20 cellular contexts compared by ENCODE assay signal in genomic region chr2:69948963-69949645, GRCh38. TPM values are rescaled to one million over a fixed set of nuclear protein-coding genes. Genes with fewer than 3 reads are reported as not detected.
DNase-seq lines count a peak whose midpoint lies in the region; ATAC-seq, FAIRE-seq and TF ChIP-seq lines count a peak whose summit lies in the region.
"Had no signal": no experiment of that assay in that cellular context is flagged by ENCODE, and none has a peak within 500 bp of the region (broad histone marks: within the 10 kb centered on the region; RNA-seq: fewer than 3 reads in every experiment).

No MANE protein-coding gene starts in this region.

- H2BK120ac ChIP-seq in H1 (replicated peaks; ENCODE audit: low read depth, low read length): no peak overlapping the region

- no peak overlapping the region for H2BK15ac ChIP-seq in H1 (ENCODE audit: low read length)

- POLR2A ChIA-PET in H1 (lab: Charles Lee; ENCODE audit: partially characterized antibody): interaction anchor here (1.0 to 1.4 kb wide), 5 partner anchors 10 to 176 kb away, joined by 3 to 6 read pairs (median 4); no protein-coding TSS in a partner anchor

- H3K4me3 Mint-ChIP-seq in activated naive CD4-positive, alpha-beta T cell treated with anti-CD3 and anti-CD28 coated beads, Interleukin-2, amount 50 U/mL, for 24 hours: no peak overlapping the region
- no peak overlapping the region for H3K4me3 Mint-ChIP-seq in T-helper 17 cell

- no peak overlapping the region for H2AK5ac ChIP-seq in H1 (ENCODE audit: low read depth, low read length)

- no peak overlapping the region for H2BK20ac ChIP-seq in H1 (ENCODE audit: low read length)

- H3K36me3 ChIP-seq in H1 (ENCODE audit: control insufficient read depth in 2 of 4, insufficient read depth in 4 of 4, low read length in 3 of 4): no peaks in the 10 kb centered on the region
- peaks cover 8% of the 10 kb centered on the region for H3K36me3 ChIP-seq in neutrophil

- no peak for TF ChIP-seq EP300 in H1 (IDR thresholded peaks at IDR 0.05; ENCODE audit: borderline replicate concordance in 1 of 2, low read depth in 2 of 2, low read length in 2 of 2)

- H4K5ac ChIP-seq in H1 (ENCODE audit: insufficient read length, low read depth, low read length): no peak overlapping the region

- no peak for DNase-seq in activated naive CD4-positive, alpha-beta T cell treated with anti-CD3 and anti-CD28 coated beads, Interleukin-2, amount 50 U/mL, for 72 hours (ENCODE audit: low spot score in 2 of 2)
- no peak for DNase-seq in T-helper 17 cell
- DNase-seq in H1 (ENCODE audit: low read depth in 1 of 2, low spot score in 2 of 2): no peak
- no peak for DNase-seq in RPMI8226
- DNase-seq: DMS 273 treated with DMSO at 0.1 percent for 48 hours, GF-D8, MV-4-11, NCI-H1417 treated with DMSO at 0.1 percent for 48 hours, NCI-H1930, NCI-H2171, NCI-H446 treated with DMSO at 0.1 percent for 48 hours, NCI-H748 treated with DMSO at 0.1 percent for 48 hours, OCI-M1 had no signal

- no peak overlapping the region for H4K91ac ChIP-seq in H1 (replicated peaks; ENCODE audit: insufficient read length, low read length)

- CTCF ChIA-PET in H1 (lab: Charles Lee; ENCODE audit: partially characterized antibody): interaction anchor here (0.8 to 0.9 kb wide), 2 partner anchors 9 to 26 kb away, joined by 3 to 4 read pairs; no protein-coding TSS in a partner anchor

- no peaks in the 10 kb centered on the region for H3K27me3 Mint-ChIP-seq in activated naive CD4-positive, alpha-beta T cell treated with anti-CD3 and anti-CD28 coated beads, Interleukin-2, amount 50 U/mL, for 24 hours
- peaks cover 7% of the 10 kb centered on the region for H3K27me3 Mint-ChIP-seq in T-helper 17 cell

- TF ChIP-seq POLR2A in H1 (IDR thresholded peaks at IDR 0.05; ENCODE audit: control extremely low read depth in 1 of 2, low read depth in 2 of 2, low read length in 2 of 2): no peak

- H3K18ac ChIP-seq in H1 (ENCODE audit: extremely low read depth, low read length): no peak overlapping the region

- H2BK12ac ChIP-seq in H1 (ENCODE audit: low read depth, low read length): 0 out of 2 replicates have a peak overlapping the region, but pooled peaks have one; percentile 27

- peak overlapping the region; percentile 89 for H3K27ac Mint-ChIP-seq in activated naive CD4-positive, alpha-beta T cell treated with anti-CD3 and anti-CD28 coated beads, Interleukin-2, amount 50 U/mL, for 24 hours
- H3K27ac Mint-ChIP-seq in activated naive CD4-positive, alpha-beta T cell treated with anti-CD3 and anti-CD28 coated beads, Interleukin-2, amount 50 U/mL, for 72 hours: no peak overlapping the region
- peak overlapping the region; percentile 78 for H3K27ac Mint-ChIP-seq in T-helper 17 cell

- no peaks in the 10 kb centered on the region; a peak in 1 of 7 replicates for H3K27me3 ChIP-seq in H1 (replicated peaks in 1 of 4; ENCODE audit: control insufficient read depth in 3 of 4, extremely low read depth in 1 of 4, insufficient read depth in 3 of 4, low read length in 3 of 4)
- no peaks in the 10 kb centered on the region for H3K27me3 ChIP-seq in neutrophil

- no peak overlapping the region for H2AFZ ChIP-seq in H1 (ENCODE audit: low read length)

- no peak overlapping the region for H3K56ac ChIP-seq in H1 (replicated peaks; ENCODE audit: insufficient read length, low read depth, low read length)

- no peaks in the 10 kb centered on the region for H3K9me3 ChIP-seq in T-helper 17 cell (ENCODE audit: control insufficient read depth, low read length, poor library complexity, severe bottlenecking)
- H3K9me3 ChIP-seq in H1 (ENCODE audit: insufficient read depth in 2 of 2, low read depth in 1 of 2, low read length in 1 of 2): no peaks in the 10 kb centered on the region
- H3K9me3 ChIP-seq in neutrophil: no peaks in the 10 kb centered on the region

- no peaks in the 10 kb centered on the region for H3K79me1 ChIP-seq in H1 (ENCODE audit: low read depth, low read length)

- H3K23me2 ChIP-seq in H1 (ENCODE audit: low read depth, low read length): no peaks in the 10 kb centered on the region

- no peaks in the 10 kb centered on the region for H3K36me3 Mint-ChIP-seq in activated naive CD4-positive, alpha-beta T cell treated with anti-CD3 and anti-CD28 coated beads, Interleukin-2, amount 50 U/mL, for 24 hours
- peaks cover 0 to 10% of the 10 kb centered on the region in 2 donors for H3K36me3 Mint-ChIP-seq in activated naive CD4-positive, alpha-beta T cell treated with anti-CD3 and anti-CD28 coated beads, Interleukin-2, amount 50 U/mL, for 72 hours
- H3K36me3 Mint-ChIP-seq in T-helper 17 cell (ENCODE audit: low read depth): peaks cover 2% of the 10 kb centered on the region

- H3K4me3 ChIP-seq in H1 (ENCODE audit: extremely low read depth in 1 of 4, insufficient read depth in 2 of 4, low read depth in 3 of 4, low read length in 4 of 4) (no peak overlapping the region), neutrophil (ENCODE audit: low read depth in 1 of 2, low read length in 1 of 2) (peak overlapping the region; percentile 20 to 45)

- no peak overlapping the region for H3K27ac ChIP-seq in H1 (ENCODE audit: low read depth, low read length)
- H3K27ac ChIP-seq in neutrophil: peak overlapping the region; percentile 99
- H3K27ac ChIP-seq: C4-2B, RWPE1 had no signal

- H3K14ac ChIP-seq in H1 (ENCODE audit: insufficient read length): no peak overlapping the region

- H3K9ac ChIP-seq in H1 (replicated peaks in 1 of 4; ENCODE audit: extremely low read depth in 1 of 4, low read depth in 3 of 4, low read length in 3 of 4): no peak overlapping the region

- no peaks in the 10 kb centered on the region for H3K9me3 Mint-ChIP-seq in activated naive CD4-positive, alpha-beta T cell treated with anti-CD3 and anti-CD28 coated beads, Interleukin-2, amount 50 U/mL, for 24 hours
- H3K9me3 Mint-ChIP-seq in activated naive CD4-positive, alpha-beta T cell treated with anti-CD3 and anti-CD28 coated beads, Interleukin-2, amount 50 U/mL, for 72 hours: no peaks in the 10 kb centered on the region

- TF ChIP-seq CTCF in H1 (IDR thresholded peaks at IDR 0.05; ENCODE audit: control extremely low read depth in 1 of 3, insufficient read depth in 1 of 3, low read depth in 1 of 3, low read length in 3 of 3) (no peak), neutrophil (IDR thresholded peaks at IDR 0.05) (no peak)

- no peak overlapping the region for H3K23ac ChIP-seq in H1 (ENCODE audit: insufficient read length)

- peaks cover 31% of the 10 kb centered on the region for H3K4me1 Mint-ChIP-seq in activated naive CD4-positive, alpha-beta T cell treated with anti-CD3 and anti-CD28 coated beads, Interleukin-2, amount 50 U/mL, for 24 hours
- H3K4me1 Mint-ChIP-seq in T-helper 17 cell: peaks cover 30% of the 10 kb centered on the region

- WGBS in H1 (ENCODE audit: extremely low coverage in 1 of 2, insufficient coverage in 1 of 2, insufficient read length in 1 of 2, insufficient replicate concordance in 2 of 2, low coverage in 1 of 2, low lambda C conversion rate in 2 of 2, missing lambda C conversion rate in 1 of 2), 2 experiments: 92% methylated on average over 20 of the region's 21 CpGs; no CpG with 5 or more reads in 1 of the 2 experiments

- no peak overlapping the region for H3K4me2 ChIP-seq in H1 (ENCODE audit: insufficient read depth in 1 of 2, low read depth in 2 of 2, low read length in 2 of 2)

- H4K20me1 ChIP-seq in H1 (replicated peaks in 1 of 2; ENCODE audit: control insufficient read depth in 1 of 2, insufficient read depth in 2 of 2, low read length in 2 of 2): no peaks in the 10 kb centered on the region

- no peak overlapping the region for H4K8ac ChIP-seq in H1 (ENCODE audit: extremely low read depth, insufficient read depth, low read length)

- no peak for TF ChIP-seq RAD21 in H1 (IDR thresholded peaks at IDR 0.05 in 1 of 2, conservative IDR thresholded peaks at IDR 0.05 in 1 of 2; ENCODE audit: low read depth in 2 of 2, low read length in 2 of 2)

- no peak for FAIRE-seq in H1 (lab: Jason Lieb, UNC)
- FAIRE-seq: GM12892 had no signal

- no peak overlapping the region for H2BK5ac ChIP-seq in H1 (ENCODE audit: low read depth, low read length)

- H3K4me1 ChIP-seq in H1 (replicated peaks in 1 of 4; ENCODE audit: control insufficient read depth in 3 of 4, insufficient read depth in 4 of 4, low read length in 3 of 4) (no peaks in the 10 kb centered on the region; a peak in 1 of 7 replicates), neutrophil (ENCODE audit: control insufficient read depth in 1 of 2, insufficient read depth in 1 of 2, low read depth in 1 of 2, low read length in 1 of 2) (peaks cover 91 to 97% of the 10 kb centered on the region in 2 experiments)

- H3K79me2 ChIP-seq in H1 (ENCODE audit: control insufficient read depth in 1 of 2, insufficient read depth in 2 of 2, low read length in 2 of 2): no peaks in the 10 kb centered on the region

- no peak for ATAC-seq in activated naive CD4-positive, alpha-beta T cell treated with anti-CD3 and anti-CD28 coated beads, Interleukin-2, amount 50 U/mL, for 72 hours
- ATAC-seq in T-helper 17 cell: no peak
- ATAC-seq in GM21529 (IDR thresholded peaks at IDR 0.05; ENCODE audit: unreplicated experiment): no peak
- no peak for ATAC-seq in HG02798 (IDR thresholded peaks at IDR 0.05; ENCODE audit: poor library complexity, unreplicated experiment)

- H3K4ac ChIP-seq in H1 (replicated peaks; ENCODE audit: insufficient read length, low read depth, low read length): no peak overlapping the region

RNA-seq across cellular contexts. Expression of gene ASPRV1, which starts 12.3 kb away (rescaled TPM):
- total RNA-seq in activated naive CD4-positive, alpha-beta T cell treated with anti-CD3 and anti-CD28 coated beads, Interleukin-2, amount 50 U/mL, for 72 hours: 1 to 10 TPM; 1.5 TPM
- 1 to 10 TPM; 1.1 to 1.7 TPM for total RNA-seq in T-helper 17 cell
- total RNA-seq in H1 (2021; fragmentation: NEBNext Ultra II Directional; extraction: Animal tissue kit (Norgen Biotek cat#: 25700)): 0.86 and 0.95 TPM in 2 replicates
- polyA plus RNA-seq in H1 (2011; rRNA removed): 0.42 and 0.59 TPM in 2 replicates
- 0.80 TPM for polyA plus RNA-seq in H1 (2011; cell fraction: cytosol; rRNA removed)
- polyA plus RNA-seq in H1 (2011; cell fraction: nucleus; rRNA removed): 1.2 TPM
- polyA plus RNA-seq in H1 (2012, experiment 1 of 2): 0.87 to 1.0 TPM (median 0.95 TPM) in 4 replicates
- 0.76 TPM for polyA plus RNA-seq in H1 (2012, experiment 2 of 2)
- polyA plus RNA-seq in H1 (2013, experiment 1 of 2): 0.32 TPM
- 0.31 TPM for polyA plus RNA-seq in H1 (2013, experiment 2 of 2)
- 0.57 and 0.73 TPM in 2 replicates for polyA minus RNA-seq in H1 (2011; rRNA and poly(A)+ RNA removed)
- 0.51 TPM for polyA minus RNA-seq in H1 (2011; cell fraction: cytosol; rRNA and poly(A)+ RNA removed)
- 1.00 TPM for polyA minus RNA-seq in H1 (2011; cell fraction: nucleus; rRNA and poly(A)+ RNA removed)

RNA-seq across cellular contexts. Expression of gene MXD1, which starts 34.2 kb away (rescaled TPM):
- 10 to 100 TPM; 14.5 to 20.7 TPM for total RNA-seq in activated naive CD4-positive, alpha-beta T cell treated with anti-CD3 and anti-CD28 coated beads, Interleukin-2, amount 50 U/mL, for 72 hours
- 10 to 100 TPM; 45.0 to 46.2 TPM for total RNA-seq in T-helper 17 cell
- 2.6 TPM in 2 replicates for total RNA-seq in H1 (2021; fragmentation: NEBNext Ultra II Directional; extraction: Animal tissue kit (Norgen Biotek cat#: 25700))
- 1.0 and 1.6 TPM in 2 replicates for polyA plus RNA-seq in H1 (2011; rRNA removed)
- polyA plus RNA-seq in H1 (2011; cell fraction: cytosol; rRNA removed): 1.3 TPM
- 1.0 TPM for polyA plus RNA-seq in H1 (2011; cell fraction: nucleus; rRNA removed)
- polyA plus RNA-seq in H1 (2012, experiment 1 of 2): 0.97 to 1.6 TPM (median 1.5 TPM) in 4 replicates
- polyA plus RNA-seq in H1 (2012, experiment 2 of 2): 0.16 TPM
- polyA plus RNA-seq in H1 (2013, experiment 1 of 2): 1.6 TPM
- 1.7 TPM for polyA plus RNA-seq in H1 (2013, experiment 2 of 2)
- polyA minus RNA-seq in H1 (2011; rRNA and poly(A)+ RNA removed): 1.4 and 1.6 TPM in 2 replicates
- polyA minus RNA-seq in H1 (2011; cell fraction: cytosol; rRNA and poly(A)+ RNA removed): 1.4 TPM
- polyA minus RNA-seq in H1 (2011; cell fraction: nucleus; rRNA and poly(A)+ RNA removed): 2.8 TPM

RNA-seq across cellular contexts. Expression of gene SNRNP27, which starts 55.3 kb away (rescaled TPM):
- total RNA-seq in activated naive CD4-positive, alpha-beta T cell treated with anti-CD3 and anti-CD28 coated beads, Interleukin-2, amount 50 U/mL, for 72 hours: 10 to 100 TPM; 61.4 to 69.4 TPM
- total RNA-seq in T-helper 17 cell: 10 to 100 TPM; 33.5 to 38.6 TPM
- 40.5 and 40.9 TPM in 2 replicates for total RNA-seq in H1 (2021; fragmentation: NEBNext Ultra II Directional; extraction: Animal tissue kit (Norgen Biotek cat#: 25700))
- polyA plus RNA-seq in H1 (2011; rRNA removed): 10.9 and 11.1 TPM in 2 replicates
- 32.4 TPM for polyA plus RNA-seq in H1 (2011; cell fraction: cytosol; rRNA removed)
- 9.9 TPM for polyA plus RNA-seq in H1 (2011; cell fraction: nucleus; rRNA removed)
- polyA plus RNA-seq in H1 (2012, experiment 1 of 2): 21.3 to 27.0 TPM (median 25.1 TPM) in 4 replicates
- polyA plus RNA-seq in H1 (2012, experiment 2 of 2): 9.6 TPM
- 64.9 TPM for polyA plus RNA-seq in H1 (2013, experiment 1 of 2)
- polyA plus RNA-seq in H1 (2013, experiment 2 of 2): 62.4 TPM
- polyA minus RNA-seq in H1 (2011; rRNA and poly(A)+ RNA removed): 3.0 and 4.4 TPM in 2 replicates
- polyA minus RNA-seq in H1 (2011; cell fraction: cytosol; rRNA and poly(A)+ RNA removed): 12.2 TPM
- 11.6 TPM for polyA minus RNA-seq in H1 (2011; cell fraction: nucleus; rRNA and poly(A)+ RNA removed)

Comparison
In these comparisons a context has a peak if more than half of its experiments do, and no peak if none do; other contexts are left out.
1. H3K27ac Mint-ChIP-seq: peak in activated naive CD4-positive, alpha-beta T cell treated with anti-CD3 and anti-CD28 coated beads, Interleukin-2, amount 50 U/mL, for 24 hours (single experiment) and T-helper 17 cell (single experiment); none in activated naive CD4-positive, alpha-beta T cell treated with anti-CD3 and anti-CD28 coated beads, Interleukin-2, amount 50 U/mL, for 72 hours (0 of 2).
2. H3K4me3 ChIP-seq: peak in neutrophil (2 of 2); none in H1 (0 of 4).